Comparison of ENCODE assay signal across 8 cellular contexts in genomic region chr2:60515751-60516226, GRCh38. TPM values are rescaled to one million over a fixed set of nuclear protein-coding genes. Genes with fewer than 3 reads are reported as not detected.
DNase-seq lines count a peak whose midpoint lies in the region; ATAC-seq and TF ChIP-seq lines count a peak whose summit lies in the region.

No MANE protein-coding gene starts in this region.

- H3K27ac Mint-ChIP-seq in mesothelial cell of epicardium = peak overlapping the region; percentile 96

- H3K4me3 Mint-ChIP-seq in mesothelial cell of epicardium = peak overlapping the region; percentile 28

- DNase-seq in AG20443 (ENCODE audit: low spot score) (peak; percentile 59), mesothelial cell of epicardium (ENCODE audit: low spot score in 2 of 2, unreplicated experiment in 2 of 2) (no peak), NCI-H2196 treated with DMSO at 0.1 percent for 48 hours (lab: John Stamatoyannopoulos, UW; ENCODE audit: unreplicated experiment) (no peak), left ventricle myocardium superior (no peak), NCI-H2227 (lab: John Stamatoyannopoulos, UW; ENCODE audit: unreplicated experiment) (no peak)

- ATAC-seq in GM18909 (IDR thresholded peaks at IDR 0.05; ENCODE audit: poor library complexity, unreplicated experiment) (peak; percentile 89), HG03060 (IDR thresholded peaks at IDR 0.05; ENCODE audit: low read depth, unreplicated experiment) (peak; percentile 94), SK-N-SH treated with all-trans-retinoic acid at 6 μM for 48 hours (peak; percentile 79), left ventricle myocardium superior (no peak)

- H3K4me1 Mint-ChIP-seq in mesothelial cell of epicardium = peaks cover 70% of the 10 kb centered on the region

- H3K36me3 Mint-ChIP-seq in mesothelial cell of epicardium = peaks cover 9% of the 10 kb centered on the region

- no peak for TF ChIP-seq CTCF in mesothelial cell of epicardium (IDR thresholded peaks at IDR 0.05; ENCODE audit: unreplicated experiment)

- no peaks in the 10 kb centered on the region for H3K27me3 Mint-ChIP-seq in mesothelial cell of epicardium (ENCODE audit: low read depth)

- no peaks in the 10 kb centered on the region for H3K9me3 Mint-ChIP-seq in mesothelial cell of epicardium

- intact Hi-C loops in left ventricle myocardium superior (cut with micrococcal nuclease) = no loop called here

TF ChIP-seq in SK-N-SH treated with all-trans-retinoic acid at 6 μM for 48 hours, 23 proteins besides CTCF, POLR2A, EP300 and RAD21:
- TF ChIP-seq ZFP3 (CRISPR knock-in tag; IDR thresholded peaks at IDR 0.05) (no peak), OSR1 (CRISPR knock-in tag; IDR thresholded peaks at IDR 0.05) (0 out of 2 replicates have a peak, but pooled peaks have one; percentile 21)
TF ChIP-seq in SK-N-SH treated with all-trans-retinoic acid at 6 μM for 48 hours: peak in this region for 1.

RNA-seq across cellular contexts. Expression of gene BCL11A, which starts 37.7 kb away (rescaled TPM):
- total RNA-seq in mesothelial cell of epicardium (139 to 142 TPM (median 141 TPM) in 3 replicates), left ventricle myocardium superior (31.2 TPM)
